3 cellular contexts compared by ENCODE assay signal in the genomic region with DNA sequence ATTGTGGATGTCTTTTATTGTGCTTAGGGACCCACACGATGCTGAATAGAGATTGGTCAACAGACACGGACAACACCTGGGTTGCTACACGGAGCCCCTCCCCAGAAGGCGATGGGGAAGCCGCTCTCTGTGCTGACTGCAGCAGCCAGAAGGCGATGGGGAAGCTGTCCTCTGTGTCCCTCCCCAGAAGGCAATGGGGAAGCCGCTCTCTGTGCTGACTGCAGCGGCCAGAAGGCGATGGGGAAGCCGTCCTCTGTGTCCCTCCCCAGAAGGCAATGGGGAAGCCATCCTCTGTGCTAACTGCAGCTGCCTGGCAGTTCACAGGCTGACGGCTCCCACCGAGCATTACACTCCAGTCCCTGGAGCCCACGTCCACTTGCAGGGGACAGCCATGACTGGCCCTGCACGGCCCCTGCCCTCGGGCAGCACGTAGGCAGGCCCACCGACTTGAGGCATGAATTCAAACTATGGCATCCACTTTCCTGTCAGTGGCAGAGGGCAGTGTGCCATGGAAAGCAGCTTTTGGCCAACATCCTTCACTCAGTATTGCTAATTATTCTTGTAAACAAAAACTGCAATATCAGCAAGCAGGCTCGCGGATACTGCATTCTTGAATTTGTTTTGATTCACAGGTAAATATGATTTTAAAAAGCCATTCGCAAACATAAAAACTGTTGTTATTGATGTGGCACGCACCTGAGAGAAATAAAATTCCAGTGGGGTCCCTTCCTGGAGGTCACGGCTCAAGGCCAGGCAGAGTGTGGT.
TF ChIP-seq lines count a peak whose summit lies in the region.

No MANE protein-coding gene starts in this region.

TF ChIP-seq in K562, 482 proteins besides CTCF, POLR2A, EP300 and RAD21:
- TF ChIP-seq ZKSCAN8 (CRISPR knock-in tag; IDR thresholded peaks at IDR 0.05) = no peak
- no peak for TF ChIP-seq THRAP3 (IDR thresholded peaks at IDR 0.05; ENCODE audit: borderline replicate concordance)
- no peak for TF ChIP-seq ZNF583 (CRISPR knock-in tag; IDR thresholded peaks at IDR 0.05)
- no peak for TF ChIP-seq IFI16 (CRISPR knock-in tag; IDR thresholded peaks at IDR 0.05)
- peak; percentile 11; the same call in 1 of the 2 replicates for TF ChIP-seq ZNF316 (IDR thresholded peaks at IDR 0.05)

TF ChIP-seq in HepG2, 621 proteins besides CTCF, POLR2A, EP300 and RAD21:
- TF ChIP-seq, protein P1, sequence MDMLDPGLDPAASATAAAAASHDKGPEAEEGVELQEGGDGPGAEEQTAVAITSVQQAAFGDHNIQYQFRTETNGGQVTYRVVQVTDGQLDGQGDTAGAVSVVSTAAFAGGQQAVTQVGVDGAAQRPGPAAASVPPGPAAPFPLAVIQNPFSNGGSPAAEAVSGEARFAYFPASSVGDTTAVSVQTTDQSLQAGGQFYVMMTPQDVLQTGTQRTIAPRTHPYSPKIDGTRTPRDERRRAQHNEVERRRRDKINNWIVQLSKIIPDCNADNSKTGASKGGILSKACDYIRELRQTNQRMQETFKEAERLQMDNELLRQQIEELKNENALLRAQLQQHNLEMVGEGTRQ (IDR thresholded peaks at IDR 0.05; ENCODE audit: low read depth, low read length) = no peak
- TF ChIP-seq, protein P1 (CRISPR knock-in tag; IDR thresholded peaks at IDR 0.05; ENCODE audit: borderline replicate concordance) = no peak
- TF ChIP-seq MAFK (conservative IDR thresholded peaks at IDR 0.05 in 1 of 2, IDR thresholded peaks at IDR 0.05 in 1 of 2; ENCODE audit: low read length in 2 of 2) (peak; percentile 19 to 50; a peak in 2 of 4 replicates), FIP1L1 (IDR thresholded peaks at IDR 0.05; ENCODE audit: borderline replicate concordance, insufficient read depth, low read depth, low read length) (no peak), SNRNP70 (IDR thresholded peaks at IDR 0.05; ENCODE audit: low read depth, low read length) (no peak), FOXK1 (CRISPR knock-in tag; IDR thresholded peaks at IDR 0.05; ENCODE audit: borderline replicate concordance, low read depth) (no peak), CCAR2 (optimal IDR thresholded peaks at IDR 0.05; ENCODE audit: low read depth, low read length) (no peak), ZNF674 (CRISPR knock-in tag; IDR thresholded peaks at IDR 0.05; ENCODE audit: low read depth) (no peak)
- TF ChIP-seq, protein P2, sequence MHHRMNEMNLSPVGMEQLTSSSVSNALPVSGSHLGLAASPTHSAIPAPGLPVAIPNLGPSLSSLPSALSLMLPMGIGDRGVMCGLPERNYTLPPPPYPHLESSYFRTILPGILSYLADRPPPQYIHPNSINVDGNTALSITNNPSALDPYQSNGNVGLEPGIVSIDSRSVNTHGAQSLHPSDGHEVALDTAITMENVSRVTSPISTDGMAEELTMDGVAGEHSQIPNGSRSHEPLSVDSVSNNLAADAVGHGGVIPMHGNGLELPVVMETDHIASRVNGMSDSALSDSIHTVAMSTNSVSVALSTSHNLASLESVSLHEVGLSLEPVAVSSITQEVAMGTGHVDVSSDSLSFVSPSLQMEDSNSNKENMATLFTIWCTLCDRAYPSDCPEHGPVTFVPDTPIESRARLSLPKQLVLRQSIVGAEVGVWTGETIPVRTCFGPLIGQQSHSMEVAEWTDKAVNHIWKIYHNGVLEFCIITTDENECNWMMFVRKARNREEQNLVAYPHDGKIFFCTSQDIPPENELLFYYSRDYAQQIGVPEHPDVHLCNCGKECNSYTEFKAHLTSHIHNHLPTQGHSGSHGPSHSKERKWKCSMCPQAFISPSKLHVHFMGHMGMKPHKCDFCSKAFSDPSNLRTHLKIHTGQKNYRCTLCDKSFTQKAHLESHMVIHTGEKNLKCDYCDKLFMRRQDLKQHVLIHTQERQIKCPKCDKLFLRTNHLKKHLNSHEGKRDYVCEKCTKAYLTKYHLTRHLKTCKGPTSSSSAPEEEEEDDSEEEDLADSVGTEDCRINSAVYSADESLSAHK (CRISPR knock-in tag; IDR thresholded peaks at IDR 0.05; ENCODE audit: borderline replicate concordance) = no peak

TF ChIP-seq in SK-N-SH treated with all-trans-retinoic acid at 6 μM for 48 hours, 23 proteins besides CTCF, POLR2A, EP300 and RAD21:
- TF ChIP-seq RARB (CRISPR knock-in tag; IDR thresholded peaks at IDR 0.05) (no peak), ZFP30 (CRISPR knock-in tag; IDR thresholded peaks at IDR 0.05) (no peak), BACH2 (CRISPR knock-in tag; IDR thresholded peaks at IDR 0.05; ENCODE audit: borderline replicate concordance) (no peak), SNAI2 (CRISPR knock-in tag; IDR thresholded peaks at IDR 0.05) (no peak), ZNF70 (CRISPR knock-in tag; IDR thresholded peaks at IDR 0.05) (no peak), PPARA (CRISPR knock-in tag; IDR thresholded peaks at IDR 0.05; ENCODE audit: borderline replicate concordance) (no peak), TSHZ2 (CRISPR knock-in tag; IDR thresholded peaks at IDR 0.05) (no peak), OSR1 (CRISPR knock-in tag; IDR thresholded peaks at IDR 0.05) (no peak)
- TF ChIP-seq, protein P3, sequence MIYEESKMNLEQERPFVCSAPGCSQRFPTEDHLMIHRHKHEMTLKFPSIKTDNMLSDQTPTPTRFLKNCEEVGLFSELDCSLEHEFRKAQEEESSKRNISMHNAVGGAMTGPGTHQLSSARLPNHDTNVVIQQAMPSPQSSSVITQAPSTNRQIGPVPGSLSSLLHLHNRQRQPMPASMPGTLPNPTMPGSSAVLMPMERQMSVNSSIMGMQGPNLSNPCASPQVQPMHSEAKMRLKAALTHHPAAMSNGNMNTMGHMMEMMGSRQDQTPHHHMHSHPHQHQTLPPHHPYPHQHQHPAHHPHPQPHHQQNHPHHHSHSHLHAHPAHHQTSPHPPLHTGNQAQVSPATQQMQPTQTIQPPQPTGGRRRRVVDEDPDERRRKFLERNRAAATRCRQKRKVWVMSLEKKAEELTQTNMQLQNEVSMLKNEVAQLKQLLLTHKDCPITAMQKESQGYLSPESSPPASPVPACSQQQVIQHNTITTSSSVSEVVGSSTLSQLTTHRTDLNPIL (CRISPR knock-in tag; IDR thresholded peaks at IDR 0.05; ENCODE audit: low read depth) = no peak
